8 cellular contexts compared by ENCODE assay signal in the genomic region with DNA sequence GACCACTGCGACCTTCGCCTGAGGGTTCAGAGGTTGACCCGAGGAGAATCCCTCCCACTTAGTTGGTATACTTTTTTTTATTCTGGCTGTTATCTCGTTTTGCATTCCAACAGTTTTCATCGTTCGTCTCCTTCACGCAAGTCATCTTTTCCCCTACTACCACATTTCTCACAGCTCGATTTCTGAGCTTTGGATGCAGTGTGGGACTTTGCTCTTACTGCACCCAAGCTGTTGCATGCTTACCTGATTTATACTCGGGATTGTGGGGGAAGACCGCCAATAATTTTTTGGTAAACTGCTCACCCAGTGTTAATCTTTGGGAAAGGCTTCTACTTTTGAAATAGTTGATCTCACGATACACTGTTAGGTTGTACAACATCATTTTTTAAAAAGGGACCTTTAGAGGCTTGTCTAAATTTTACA. TPM values are rescaled to one million over a fixed set of nuclear protein-coding genes. Genes with fewer than 3 reads are reported as not detected.
DNase-seq lines count a peak whose midpoint lies in the region; ATAC-seq, FAIRE-seq and TF ChIP-seq lines count a peak whose summit lies in the region.

No MANE protein-coding gene starts in this region.

- H3K27ac ChIP-seq in HUES48 (ENCODE audit: low read depth, low read length) = peak overlapping the region; percentile 89

- H3K9me3 ChIP-seq in HUES48 (ENCODE audit: control insufficient read depth, insufficient read depth, low read length) = no peaks in the 10 kb centered on the region
- H3K9me3 ChIP-seq in mucosa of stomach (ENCODE audit: control insufficient read depth, low read length) = no peaks in the 10 kb centered on the region

- H3K9ac ChIP-seq in HUES48 (ENCODE audit: low read depth, low read length) = peak overlapping the region; percentile 64; the same call in 1 of the 2 replicates
- peak overlapping the region; percentile 99 for H3K9ac ChIP-seq in mucosa of stomach (ENCODE audit: low read length)

- no peak for FAIRE-seq in bronchial epithelial cell (lab: Jason Lieb, UNC)

- H3K4me3 ChIP-seq in AG04449 (ENCODE audit: low read depth, low read length) (peak overlapping the region; percentile 97), HUES48 (ENCODE audit: low read depth, low read length) (peak overlapping the region; percentile 89), bronchial epithelial cell (ENCODE audit: low read depth, low read length) (peak overlapping the region; percentile 68), mucosa of stomach (ENCODE audit: low read length) (peak overlapping the region; percentile 93)

- CTCF ChIA-PET in AG04449 (lab: Yijun Ruan, JAX) = interaction anchor here (1.0 to 1.7 kb wide), 4 partner anchors 193 to 454 kb away, joined by 3 to 7 read pairs (median 4); no protein-coding TSS in a partner anchor

- TF ChIP-seq CTCF in AG04449 (IDR thresholded peaks at IDR 0.05; ENCODE audit: insufficient read depth, low read length, missing control alignments) (no peak), bronchial epithelial cell (IDR thresholded peaks at IDR 0.05; ENCODE audit: insufficient read depth, low read length, severe bottlenecking) (no peak)

- no peak for DNase-seq in AG04449 (ENCODE audit: low read depth, low spot score)
- no peak for DNase-seq in bronchial epithelial cell (ENCODE audit: low read depth)
- no peak for DNase-seq in SIG-M5 treated with dmso at 0.1 percent for 504 hours (lab: John Stamatoyannopoulos, UW; ENCODE audit: unreplicated experiment)
- no peak for DNase-seq in SIG-M5 (lab: John Stamatoyannopoulos, UW)

- POLR2A ChIA-PET in AG04449 (lab: Yijun Ruan, JAX) = interaction anchor here (1.6 kb wide), 1 partner anchor 8 kb away, joined by 15 read pairs; no protein-coding TSS in a partner anchor

- no peak for ATAC-seq in GM19467 (IDR thresholded peaks at IDR 0.05; ENCODE audit: unreplicated experiment)
- no peak for ATAC-seq in HG02623 (IDR thresholded peaks at IDR 0.05; ENCODE audit: unreplicated experiment)

- H3K27me3 ChIP-seq in HUES48 (ENCODE audit: control insufficient read depth, insufficient read depth, low read length) (no peaks in the 10 kb centered on the region), bronchial epithelial cell (ENCODE audit: control insufficient read depth, insufficient read depth, low read length) (no peaks in the 10 kb centered on the region), mucosa of stomach (ENCODE audit: control insufficient read depth, insufficient read depth, low read length) (no peaks in the 10 kb centered on the region)

- H3K4me1 ChIP-seq in HUES48 (ENCODE audit: control insufficient read depth, insufficient read depth, low read length) (peaks cover 23% of the 10 kb centered on the region), mucosa of stomach (ENCODE audit: control insufficient read depth, insufficient read depth, low read length) (peaks cover 14% of the 10 kb centered on the region)

- H3K36me3 ChIP-seq in HUES48 (ENCODE audit: control insufficient read depth, insufficient read depth, low read length) (no peaks in the 10 kb centered on the region), bronchial epithelial cell (ENCODE audit: control insufficient read depth, insufficient read depth, low read length) (no peaks in the 10 kb centered on the region), mucosa of stomach (ENCODE audit: control insufficient read depth, insufficient read depth, low read length) (no peaks in the 10 kb centered on the region)

RNA-seq across cellular contexts. Expression of a gene that starts 0.7 kb away (rescaled TPM):
- 36.6 and 46.3 TPM in 2 replicates for total RNA-seq in bronchial epithelial cell
